ENCODE assay signal across 15 cellular contexts in the genomic region with DNA sequence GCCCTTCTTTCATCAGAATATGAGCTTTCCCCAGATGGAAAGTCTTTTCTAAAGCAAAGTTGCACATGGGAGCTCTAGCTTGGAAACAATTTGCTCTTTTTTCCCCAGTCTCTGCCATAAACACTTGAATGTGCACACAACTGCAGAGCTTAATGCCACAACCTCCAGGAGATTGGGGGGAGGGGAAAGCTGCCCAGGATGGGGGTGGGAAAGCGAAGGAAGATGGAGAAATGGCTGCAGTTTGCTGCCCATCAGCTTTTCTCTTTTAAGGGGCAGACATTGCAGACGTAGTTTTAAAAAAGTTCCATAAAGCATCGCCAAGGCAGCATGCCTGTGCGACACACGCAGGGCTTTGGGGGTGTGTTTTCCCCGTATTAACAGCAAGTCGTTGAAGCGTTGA. TPM values are rescaled to one million over a fixed set of nuclear protein-coding genes. Genes with fewer than 3 reads are reported as not detected.
DNase-seq lines count a peak whose midpoint lies in the region; ATAC-seq and TF ChIP-seq lines count a peak whose summit lies in the region.
"Had no signal": no experiment of that assay in that cellular context is flagged by ENCODE, and none has a peak within 500 bp of the region (broad histone marks: within the 10 kb centered on the region; RNA-seq: fewer than 3 reads in every experiment).

No MANE protein-coding gene starts in this region.

- ATAC-seq in HG02798 (IDR thresholded peaks at IDR 0.05; ENCODE audit: poor library complexity, unreplicated experiment) = no peak
- no peak for ATAC-seq in HG03159 (IDR thresholded peaks at IDR 0.05; ENCODE audit: unreplicated experiment)

- intact Hi-C loops in tibial artery (cut with DNase I; ENCODE audit: low total_unique reads) = loop anchor here (10.0 kb wide), 1 partner anchor 454 kb away; no protein-coding TSS in a partner anchor

- no peaks in the 10 kb centered on the region for H3K9me3 Mint-ChIP-seq in chondrocyte (ENCODE audit: low read depth)
- H3K9me3 Mint-ChIP-seq: activated CD4-positive, alpha-beta T cell treated with anti-CD3 and anti-CD28 coated beads, Interleukin-2, amount 10 ng/mL, durations not matched to agents 24 days and 14 days; activated naive CD8-positive, alpha-beta T cell treated with anti-CD3 and anti-CD28 coated beads, Interleukin-2, amount 10 ng/mL, durations not matched to agents 7 days and 5 days; stimulated activated naive CD8-positive, alpha-beta T cell treated with anti-CD3 and anti-CD28 coated beads, Interleukin-15, Interleukin-2, amounts not matched to agents 100 ng/mL and 50 ng/mL, for 24 hours had no signal

- H3K4me3 ChIP-seq in mesendoderm (ENCODE audit: low read length) (no peak overlapping the region), tibial artery (peak overlapping the region; percentile 62 to 74)

- H3K9me3 ChIP-seq in tibial artery = no peaks in the 10 kb centered on the region

- H3K27me3 ChIP-seq in mesendoderm (ENCODE audit: insufficient read depth, low read length, poor library complexity) (no peaks in the 10 kb centered on the region), tibial artery (no peaks in the 10 kb centered on the region)

- no peak overlapping the region for H3K23ac ChIP-seq in mesendoderm (ENCODE audit: low read length)

- H3K36me3 Mint-ChIP-seq in chondrocyte (ENCODE audit: low read depth) = peaks cover 4% of the 10 kb centered on the region

- no peak overlapping the region for H4K8ac ChIP-seq in mesendoderm (ENCODE audit: low read depth, low read length)

- DNase-seq in DMS 273 (lab: John Stamatoyannopoulos, UW; ENCODE audit: unreplicated experiment) = peak; percentile 19
- no peak for DNase-seq in DMS 273 treated with DMSO at 0.1 percent for 48 hours (lab: John Stamatoyannopoulos, UW)
- DNase-seq in chondrocyte (ENCODE audit: low spot score) = no peak
- DNase-seq in mesendoderm = no peak
- DNase-seq in tibial artery = no peak
- DNase-seq in NCI-H82 treated with DMSO at 0.1 percent for 48 hours (lab: John Stamatoyannopoulos, UW; ENCODE audit: unreplicated experiment) = no peak
- DNase-seq: activated CD4-positive, alpha-beta T cell treated with anti-CD3 and anti-CD28 coated beads, Interleukin-2, amount 10 ng/mL, durations not matched to agents 24 days and 14 days; activated naive CD8-positive, alpha-beta T cell treated with anti-CD3 and anti-CD28 coated beads, Interleukin-2, amount 10 ng/mL, durations not matched to agents 7 days and 5 days; GF-D8; NCI-H187 treated with DMSO at 0.1 percent for 48 hours had no signal

- TF ChIP-seq CTCF in chondrocyte (IDR thresholded peaks at IDR 0.05) = no peak
- TF ChIP-seq CTCF in tibial artery (IDR thresholded peaks at IDR 0.05) = no peak

- H2AK5ac ChIP-seq in mesendoderm (ENCODE audit: low read length) = no peak overlapping the region

- H3K36me3 ChIP-seq in mesendoderm (ENCODE audit: control insufficient read depth, insufficient read depth, low read length) = no peaks in the 10 kb centered on the region
- no peaks in the 10 kb centered on the region for H3K36me3 ChIP-seq in tibial artery

- peak overlapping the region; percentile 10 for H3K4me2 ChIP-seq in mesendoderm (ENCODE audit: low read length)

- peak overlapping the region; percentile 45 for H3K9ac ChIP-seq in mesendoderm (ENCODE audit: low read length)

- H3K4me3 Mint-ChIP-seq in chondrocyte (ENCODE audit: unreplicated experiment) = peak overlapping the region; percentile 87
- H3K4me3 Mint-ChIP-seq: activated CD4-positive, alpha-beta T cell treated with anti-CD3 and anti-CD28 coated beads, Interleukin-2, amount 10 ng/mL, durations not matched to agents 24 days and 14 days; activated naive CD8-positive, alpha-beta T cell treated with anti-CD3 and anti-CD28 coated beads, Interleukin-2, amount 10 ng/mL, durations not matched to agents 7 days and 5 days; stimulated activated naive CD8-positive, alpha-beta T cell treated with anti-CD3 and anti-CD28 coated beads, Interleukin-15, Interleukin-2, amounts not matched to agents 100 ng/mL and 50 ng/mL, for 24 hours had no signal

- H3K27ac ChIP-seq in mesendoderm (ENCODE audit: low read depth, low read length) (no peak overlapping the region), tibial artery (peak overlapping the region; percentile 83 to 97)
- H3K27ac ChIP-seq: 22Rv1 had no signal

- H3K4me1 ChIP-seq in mesendoderm (ENCODE audit: control insufficient read depth, low read depth, low read length) (peaks cover 24% of the 10 kb centered on the region), tibial artery (peaks cover 0 to 76% (median 35%) of the 10 kb centered on the region in 4 donors)

- no peak overlapping the region for H4K5ac ChIP-seq in mesendoderm (ENCODE audit: low read length)

- no peak overlapping the region for H2BK15ac ChIP-seq in mesendoderm (replicated peaks; ENCODE audit: low read depth)

- no CpG with 5 or more reads among the region's 8 CpGs for WGBS in mesendoderm (ENCODE audit: extremely low coverage, insufficient coverage, low lambda C conversion rate)

- H3K79me1 ChIP-seq in mesendoderm (ENCODE audit: low read length) = no peaks in the 10 kb centered on the region

- H3K4me1 Mint-ChIP-seq in chondrocyte (ENCODE audit: low read depth) = peaks cover 79% of the 10 kb centered on the region

- peak overlapping the region; percentile 39 for H3K4ac ChIP-seq in mesendoderm (ENCODE audit: low read depth, low read length)

- no peak overlapping the region for H2BK120ac ChIP-seq in mesendoderm (ENCODE audit: low read depth, low read length)

- H3K79me2 ChIP-seq in mesendoderm (ENCODE audit: control insufficient read depth, insufficient read depth, low read length) = no peaks in the 10 kb centered on the region

- H3K27me3 Mint-ChIP-seq in chondrocyte (ENCODE audit: low read depth) = no peaks in the 10 kb centered on the region
- H3K27me3 Mint-ChIP-seq: activated naive CD8-positive, alpha-beta T cell treated with anti-CD3 and anti-CD28 coated beads, Interleukin-2, amount 10 ng/mL, durations not matched to agents 7 days and 5 days; stimulated activated naive CD8-positive, alpha-beta T cell treated with anti-CD3 and anti-CD28 coated beads, Interleukin-15, Interleukin-2, amounts not matched to agents 100 ng/mL and 50 ng/mL, for 24 hours had no signal

- peak overlapping the region; percentile 51 for H3K56ac ChIP-seq in mesendoderm (ENCODE audit: low read length)

- no peak overlapping the region for H2BK5ac ChIP-seq in mesendoderm (ENCODE audit: low read length)

- peak overlapping the region; percentile 45 for H3K27ac Mint-ChIP-seq in chondrocyte (ENCODE audit: unreplicated experiment)
- H3K27ac Mint-ChIP-seq: activated CD4-positive, alpha-beta T cell treated with anti-CD3 and anti-CD28 coated beads, Interleukin-2, amount 10 ng/mL, durations not matched to agents 24 days and 14 days; activated naive CD8-positive, alpha-beta T cell treated with anti-CD3 and anti-CD28 coated beads, Interleukin-2, amount 10 ng/mL, durations not matched to agents 7 days and 5 days; stimulated activated naive CD8-positive, alpha-beta T cell treated with anti-CD3 and anti-CD28 coated beads, Interleukin-15, Interleukin-2, amounts not matched to agents 100 ng/mL and 50 ng/mL, for 24 hours had no signal

- H3K18ac ChIP-seq in mesendoderm (ENCODE audit: low read length) = peak overlapping the region; percentile 33

RNA-seq across cellular contexts. Expression of gene ACKR3, which starts 1.5 kb away (rescaled TPM):
- total RNA-seq in chondrocyte = 56.6 to 68.8 TPM (median 57.6 TPM) in 3 replicates
- 5.3 TPM for polyA plus RNA-seq in mesendoderm (2013, experiment 1 of 2)
- polyA plus RNA-seq in mesendoderm (2013, experiment 2 of 2) = 4.6 TPM
- total RNA-seq: HT-29 had no signal
